Comparison of ENCODE assay signal across 9 cellular contexts in genomic region chr2:102839668-102840388, GRCh38.
DNase-seq lines count a peak whose midpoint lies in the region; ATAC-seq and TF ChIP-seq lines count a peak whose summit lies in the region.
"Had no signal": no experiment of that assay in that cellular context is flagged by ENCODE, and none has a peak within 500 bp of the region (broad histone marks: within the 10 kb centered on the region; RNA-seq: fewer than 3 reads in every experiment).

No MANE protein-coding gene starts in this region.

- H3K27ac ChIP-seq in SU-DHL-6 (ENCODE audit: low read depth, low read length) (no peak overlapping the region), esophagus muscularis mucosa (replicated peaks in 1 of 4) (no peak overlapping the region)

- 36% methylated on average over 8 of the region's 8 CpGs for WGBS in esophagus muscularis mucosa

- no peaks in the 10 kb centered on the region for H3K36me3 Mint-ChIP-seq in activated naive CD4-positive, alpha-beta T cell treated with anti-CD3 and anti-CD28 coated beads, Interleukin-2, amount 10 ng/mL, durations not matched to agents 7 days and 5 days
- H3K36me3 Mint-ChIP-seq in nephron progenitor cell (ENCODE audit: low read depth), result no peaks in the 10 kb centered on the region

- H2AFZ ChIP-seq in SU-DHL-6 (ENCODE audit: low read depth, low read length, severe bottlenecking), result no peak overlapping the region

- DNase-seq in activated naive CD4-positive, alpha-beta T cell treated with anti-CD3 and anti-CD28 coated beads, Interleukin-2, amount 10 ng/mL, durations not matched to agents 7 days and 5 days, result peak; percentile 39
- no peak for DNase-seq in activated naive CD4-positive, alpha-beta T cell treated with Interleukin-2 at 50 U/mL for 16 hours
- DNase-seq in MV-4-11 (lab: John Stamatoyannopoulos, UW), result peak; percentile 51
- no peak for DNase-seq in esophagus muscularis mucosa (ENCODE audit: extremely low spot score)
- peak; percentile 57 for DNase-seq in nephron progenitor cell

- H3K9me3 ChIP-seq in SU-DHL-6 (ENCODE audit: insufficient read depth, low read length) (no peaks in the 10 kb centered on the region), esophagus muscularis mucosa (no peaks in the 10 kb centered on the region)

- H3K27me3 Mint-ChIP-seq in activated naive CD4-positive, alpha-beta T cell treated with anti-CD3 and anti-CD28 coated beads, Interleukin-2, amount 10 ng/mL, durations not matched to agents 7 days and 5 days, result no peaks in the 10 kb centered on the region
- no peaks in the 10 kb centered on the region for H3K27me3 Mint-ChIP-seq in nephron progenitor cell (ENCODE audit: low read depth, poor library complexity)

- no peak for TF ChIP-seq POLR2A in esophagus muscularis mucosa (IDR thresholded peaks at IDR 0.05; ENCODE audit: low read depth)

- TF ChIP-seq CTCF in SU-DHL-6 (IDR thresholded peaks at IDR 0.05; ENCODE audit: insufficient read depth, low read length, poor library complexity, severe bottlenecking) (peak; percentile 82), esophagus muscularis mucosa (IDR thresholded peaks at IDR 0.05) (peak; percentile 48 to 85 (median 73)), nephron progenitor cell (IDR thresholded peaks at IDR 0.05) (peak; percentile 80)

- H3K79me2 ChIP-seq in SU-DHL-6 (ENCODE audit: insufficient read depth, low read length), result no peaks in the 10 kb centered on the region

- ATAC-seq in GM18861 (IDR thresholded peaks at IDR 0.05; ENCODE audit: unreplicated experiment) (no peak), HG03457 (IDR thresholded peaks at IDR 0.05; ENCODE audit: unreplicated experiment) (no peak)

- H3F3A ChIP-seq in SU-DHL-6 (ENCODE audit: insufficient read depth), result no peaks in the 10 kb centered on the region

- intact Hi-C loops in esophagus muscularis mucosa (cut with DNase I), result no loop called here

- H3K36me3 ChIP-seq in SU-DHL-6 (ENCODE audit: low read length) (no peaks in the 10 kb centered on the region), esophagus muscularis mucosa (no peaks in the 10 kb centered on the region)

- TF ChIP-seq EP300 in esophagus muscularis mucosa (IDR thresholded peaks at IDR 0.05), result no peak

- no peaks in the 10 kb centered on the region for H3K9me3 Mint-ChIP-seq in activated naive CD4-positive, alpha-beta T cell treated with anti-CD3 and anti-CD28 coated beads, Interleukin-2, amount 10 ng/mL, durations not matched to agents 7 days and 5 days
- H3K9me3 Mint-ChIP-seq in nephron progenitor cell, result no peaks in the 10 kb centered on the region
- H3K9me3 Mint-ChIP-seq: dendritic cell treated with granulocyte-macrophage colony-stimulating factor and Interleukin-4, amounts not matched to agents 40 ng/mL and 50 ng/mL, for 4 days had no signal

- H3K27ac Mint-ChIP-seq in activated naive CD4-positive, alpha-beta T cell treated with anti-CD3 and anti-CD28 coated beads, Interleukin-2, amount 10 ng/mL, durations not matched to agents 7 days and 5 days, result no peak overlapping the region
- H3K27ac Mint-ChIP-seq in nephron progenitor cell, result no peak overlapping the region
- H3K27ac Mint-ChIP-seq: dendritic cell treated with granulocyte-macrophage colony-stimulating factor and Interleukin-4, amounts not matched to agents 40 ng/mL and 50 ng/mL, for 4 days had no signal

- H3K4me3 ChIP-seq in SU-DHL-6 (ENCODE audit: insufficient read depth, low read length, poor library complexity, severe bottlenecking) (no peak overlapping the region), esophagus muscularis mucosa (no peak overlapping the region)

- no peak overlapping the region for H3K9ac ChIP-seq in SU-DHL-6 (ENCODE audit: low read length)

- CTCF ChIA-PET in activated naive CD4-positive, alpha-beta T cell treated with anti-CD3 and anti-CD28 coated beads, Interleukin-2, amount 10 ng/mL, durations not matched to agents 7 days and 5 days (lab: Charles Lee), result interaction anchor here (0.7 to 3.8 kb wide), 8 partner anchors 9 to 184 kb away, joined by 3 to 16 read pairs (median 4); a partner anchor contains a TSS

- no peaks in the 10 kb centered on the region for H3K4me1 Mint-ChIP-seq in activated naive CD4-positive, alpha-beta T cell treated with anti-CD3 and anti-CD28 coated beads, Interleukin-2, amount 10 ng/mL, durations not matched to agents 7 days and 5 days
- peaks cover 42% of the 10 kb centered on the region for H3K4me1 Mint-ChIP-seq in nephron progenitor cell

- H4K20me1 ChIP-seq in SU-DHL-6 (ENCODE audit: low read depth, low read length), result no peaks in the 10 kb centered on the region

- no peak overlapping the region for H3K4me3 Mint-ChIP-seq in activated naive CD4-positive, alpha-beta T cell treated with anti-CD3 and anti-CD28 coated beads, Interleukin-2, amount 10 ng/mL, durations not matched to agents 7 days and 5 days
- no peak overlapping the region for H3K4me3 Mint-ChIP-seq in nephron progenitor cell
- H3K4me3 Mint-ChIP-seq: dendritic cell treated with granulocyte-macrophage colony-stimulating factor and Interleukin-4, amounts not matched to agents 40 ng/mL and 50 ng/mL, for 4 days had no signal

- H3K4me2 ChIP-seq in SU-DHL-6 (ENCODE audit: low read depth, low read length, poor library complexity, severe bottlenecking), result no peak overlapping the region

- H3K27me3 ChIP-seq in SU-DHL-6 (ENCODE audit: low read length) (no peaks in the 10 kb centered on the region), esophagus muscularis mucosa (peaks cover 0 to 11% (median 0%) of the 10 kb centered on the region in 4 donors)

- peaks cover 0 to 5% (median 0%) of the 10 kb centered on the region in 4 donors for H3K4me1 ChIP-seq in esophagus muscularis mucosa

- no peaks in the 10 kb centered on the region for H3K9me2 ChIP-seq in SU-DHL-6 (replicated peaks; ENCODE audit: insufficient read depth, low read length)

Comparison
In these comparisons a context has a peak if more than half of its experiments do, and no peak if none do; other contexts are left out.
1. DNase-seq: peak in activated naive CD4-positive, alpha-beta T cell treated with anti-CD3 and anti-CD28 coated beads, Interleukin-2, amount 10 ng/mL, durations not matched to agents 7 days and 5 days (single experiment), MV-4-11 (single experiment) and nephron progenitor cell (single experiment); none in activated naive CD4-positive, alpha-beta T cell treated with Interleukin-2 at 50 U/mL for 16 hours (single experiment) and esophagus muscularis mucosa (single experiment).
2. Peak in every context shown above with its lines, with median percentiles within 50 percentile points of each other: CTCF ChIP-seq.